ENCODE assay signal across 8 cellular contexts in genomic region chr5:52202256-52202655, GRCh38.
"Had no signal": no experiment of that assay in that cellular context is flagged by ENCODE, and none has a peak within 500 bp of the region (broad histone marks: within the 10 kb centered on the region; RNA-seq: fewer than 3 reads in every experiment).

No MANE protein-coding gene starts in this region.

- DNase-seq: GDM1, GF-D8 had no signal

- FAIRE-seq: G401.6, GM12878, GM12891, GM12892, GM18507, GM19239 had no signal

- H3K4me3 ChIP-seq: GM12878 had no signal
